In the genomic region with DNA sequence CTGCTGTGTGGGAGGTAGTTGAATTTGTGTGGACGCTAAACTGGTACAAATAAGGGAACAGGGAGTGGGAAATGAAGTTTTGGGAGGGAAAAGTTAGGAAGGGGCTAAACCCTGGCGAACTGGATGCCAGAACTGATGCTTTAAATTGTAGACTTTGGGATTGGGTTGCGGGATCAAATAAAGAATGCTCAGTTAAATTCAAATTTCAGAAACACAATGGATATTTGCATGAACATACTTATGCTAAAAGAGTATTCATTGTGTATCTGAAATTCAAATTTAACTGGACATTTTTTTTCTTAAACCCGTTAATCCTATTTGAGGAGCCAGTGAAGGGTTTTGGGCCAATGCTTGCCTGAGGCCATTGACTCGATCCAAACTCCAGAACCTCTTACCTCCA, we compare ENCODE assay signal across 19 cellular contexts. TPM values are rescaled to one million over a fixed set of nuclear protein-coding genes. Genes with fewer than 3 reads are reported as not detected.
DNase-seq lines count a peak whose midpoint lies in the region; ATAC-seq, FAIRE-seq and TF ChIP-seq lines count a peak whose summit lies in the region.
"Had no signal": no experiment of that assay in that cellular context is flagged by ENCODE, and none has a peak within 500 bp of the region (broad histone marks: within the 10 kb centered on the region; RNA-seq: fewer than 3 reads in every experiment).

No MANE protein-coding gene starts in this region.

- peaks cover 0 to 13% (median 0%) of the 10 kb centered on the region in 11 experiments; a peak in 6 of 22 replicates for H3K9me3 ChIP-seq in BLaER1 treated with 17β-estradiol and CSF1 and Interleukin-3, amounts not matched to agents 10 nM and 100 nM (replicated peaks in 1 of 11)
- H3K9me3 ChIP-seq in H1 (ENCODE audit: insufficient read depth in 2 of 2, low read depth in 1 of 2, low read length in 1 of 2) (no peaks in the 10 kb centered on the region), osteoblast (ENCODE audit: low read depth, low read length) (no peaks in the 10 kb centered on the region), adrenal gland (replicated peaks in 1 of 3) (no peaks in the 10 kb centered on the region)
- H3K9me3 ChIP-seq: uterus had no signal

- H2AFZ ChIP-seq in H1 (ENCODE audit: low read length) (peak overlapping the region; percentile 59; the same call in 1 of the 2 replicates), osteoblast (ENCODE audit: low read length) (peak overlapping the region; percentile 89)

- H4K91ac ChIP-seq in H1 (replicated peaks; ENCODE audit: insufficient read length, low read length), result no peak overlapping the region

- WGBS in H1 (ENCODE audit: extremely low coverage in 1 of 2, insufficient coverage in 1 of 2, insufficient read length in 1 of 2, insufficient replicate concordance in 2 of 2, low coverage in 1 of 2, low lambda C conversion rate in 2 of 2, missing lambda C conversion rate in 1 of 2), 2 experiments, result 57% methylated on average over 5 of the region's 5 CpGs; no CpG with 5 or more reads in 1 of the 2 experiments
- 90 to 92% (median 92%) methylated on average over 5 of the region's 5 CpGs for WGBS in adrenal gland, 4 donors

- TF ChIP-seq POLR2A in H1 (IDR thresholded peaks at IDR 0.05; ENCODE audit: control extremely low read depth in 1 of 2, low read depth in 2 of 2, low read length in 2 of 2), result no peak
- TF ChIP-seq POLR2A in adrenal gland (IDR thresholded peaks at IDR 0.05), result no peak

- H3K18ac ChIP-seq in H1 (ENCODE audit: extremely low read depth, low read length), result no peak overlapping the region

- peaks cover 2 to 5% of the 10 kb centered on the region in 2 donors for H3K4me1 Mint-ChIP-seq in natural killer cell
- H3K4me1 Mint-ChIP-seq: activated CD4-positive, alpha-beta T cell treated with anti-CD3 and anti-CD28 coated beads for 36 hours; activated naive CD8-positive, alpha-beta T cell treated with anti-CD3 and anti-CD28 coated beads for 36 hours had no signal

- no peak for ATAC-seq in natural killer cell
- ATAC-seq: activated CD8-positive, alpha-beta memory T cell treated with anti-CD3 and anti-CD28 coated beads, Interleukin-2, amount 10 ng/mL, durations not matched to agents 7 days and 5 days had no signal

- TF ChIP-seq RAD21 in H1 (IDR thresholded peaks at IDR 0.05 in 1 of 2, conservative IDR thresholded peaks at IDR 0.05 in 1 of 2; ENCODE audit: low read depth in 2 of 2, low read length in 2 of 2), result no peak

- H3K79me2 ChIP-seq in H1 (ENCODE audit: control insufficient read depth in 1 of 2, insufficient read depth in 2 of 2, low read length in 2 of 2), result no peaks in the 10 kb centered on the region
- H3K79me2 ChIP-seq in osteoblast (ENCODE audit: insufficient read depth, low read length), result no peaks in the 10 kb centered on the region

- no peak overlapping the region for H3K27ac ChIP-seq in BLaER1 treated with 17β-estradiol and CSF1 and Interleukin-3, amounts not matched to agents 10 nM and 100 nM
- no peak overlapping the region for H3K27ac ChIP-seq in H1 (ENCODE audit: low read depth, low read length)
- peak overlapping the region; percentile 84 for H3K27ac ChIP-seq in osteoblast (ENCODE audit: low read depth, low read length)
- H3K27ac ChIP-seq in adrenal gland, result no peak overlapping the region
- H3K27ac ChIP-seq: uterus had no signal

- no peaks in the 10 kb centered on the region for H3K27me3 Mint-ChIP-seq in natural killer cell (ENCODE audit: low read depth in 2 of 2)
- H3K27me3 Mint-ChIP-seq: activated naive CD8-positive, alpha-beta T cell treated with anti-CD3 and anti-CD28 coated beads for 36 hours had no signal

- no peak overlapping the region for H2BK5ac ChIP-seq in H1 (ENCODE audit: low read depth, low read length)

- H3K23ac ChIP-seq in H1 (ENCODE audit: insufficient read length), result no peak overlapping the region

- H2BK15ac ChIP-seq in H1 (ENCODE audit: low read length), result no peak overlapping the region

- H3K4me2 ChIP-seq in BLaER1 treated with 17β-estradiol and CSF1 and Interleukin-3, amounts not matched to agents 10 nM and 100 nM, result peak overlapping the region in 9 of 11 experiments; percentile 31 to 69 (median 50); a peak in 15 of 22 replicates
- H3K4me2 ChIP-seq in H1 (ENCODE audit: insufficient read depth in 1 of 2, low read depth in 2 of 2, low read length in 2 of 2), result peak overlapping the region in 1 of 2 experiments; percentile 27; a peak in 2 of 4 replicates
- H3K4me2 ChIP-seq in osteoblast (ENCODE audit: insufficient read depth, low read length), result peak overlapping the region; percentile 84

- no peak overlapping the region for H4K8ac ChIP-seq in H1 (ENCODE audit: extremely low read depth, insufficient read depth, low read length)

- H3K23me2 ChIP-seq in H1 (ENCODE audit: low read depth, low read length), result no peaks in the 10 kb centered on the region

- no peaks in the 10 kb centered on the region for H3K36me3 Mint-ChIP-seq in natural killer cell
- H3K36me3 Mint-ChIP-seq: activated naive CD8-positive, alpha-beta T cell treated with anti-CD3 and anti-CD28 coated beads for 36 hours; mesothelial cell of epicardium had no signal

- intact Hi-C loops in adrenal gland (cut with DNase I) (no loop called here), natural killer cell (cut with micrococcal nuclease) (no loop called here)

- H2BK12ac ChIP-seq in H1 (ENCODE audit: low read depth, low read length), result no peak overlapping the region; the same call in 1 of the 2 replicates

- peaks cover 10 to 46% (median 40%) of the 10 kb centered on the region in 10 experiments for H3K4me1 ChIP-seq in BLaER1 treated with 17β-estradiol and CSF1 and Interleukin-3, amounts not matched to agents 10 nM and 100 nM
- H3K4me1 ChIP-seq in H1 (replicated peaks in 1 of 4; ENCODE audit: control insufficient read depth in 3 of 4, insufficient read depth in 4 of 4, low read length in 3 of 4), result peaks cover 2 to 9% (median 7%) of the 10 kb centered on the region in 4 experiments
- H3K4me1 ChIP-seq in osteoblast (ENCODE audit: insufficient read depth, low read length), result peaks cover 19% of the 10 kb centered on the region
- H3K4me1 ChIP-seq in adrenal gland (replicated peaks in 1 of 2), result no peaks in the 10 kb centered on the region
- H3K4me1 ChIP-seq: uterus had no signal

- H3K9me3 Mint-ChIP-seq in natural killer cell, result no peaks in the 10 kb centered on the region
- H3K9me3 Mint-ChIP-seq: activated naive CD8-positive, alpha-beta T cell treated with anti-CD3 and anti-CD28 coated beads for 36 hours; nephron progenitor cell had no signal

- no peak overlapping the region for H3K4me3 Mint-ChIP-seq in natural killer cell
- H3K4me3 Mint-ChIP-seq: activated CD4-positive, alpha-beta T cell treated with anti-CD3 and anti-CD28 coated beads for 36 hours; activated CD8-positive, alpha-beta memory T cell treated with anti-CD3 and anti-CD28 coated beads, Interleukin-2, amount 10 ng/mL, durations not matched to agents 7 days and 5 days; activated naive CD8-positive, alpha-beta T cell treated with anti-CD3 and anti-CD28 coated beads for 36 hours; dendritic cell treated with granulocyte-macrophage colony-stimulating factor and Interleukin-4, amounts not matched to agents 40 ng/mL and 50 ng/mL, for 4 days; mesothelial cell of epicardium had no signal

- H2BK120ac ChIP-seq in H1 (replicated peaks; ENCODE audit: low read depth, low read length), result no peak overlapping the region

- no peak overlapping the region for H3K4me3 ChIP-seq in BLaER1 treated with 17β-estradiol and CSF1 and Interleukin-3, amounts not matched to agents 10 nM and 100 nM
- peak overlapping the region in 1 of 4 experiments; percentile 11; a peak in 1 of 8 replicates for H3K4me3 ChIP-seq in H1 (ENCODE audit: extremely low read depth in 1 of 4, insufficient read depth in 2 of 4, low read depth in 3 of 4, low read length in 4 of 4)
- H3K4me3 ChIP-seq in osteoblast (ENCODE audit: insufficient read depth, low read length), result peak overlapping the region; percentile 69
- no peak overlapping the region for H3K4me3 ChIP-seq in adrenal gland
- H3K4me3 ChIP-seq: uterus had no signal

- no peaks in the 10 kb centered on the region for H3K27me3 ChIP-seq in BLaER1 treated with 17β-estradiol and CSF1 and Interleukin-3, amounts not matched to agents 10 nM and 100 nM
- no peaks in the 10 kb centered on the region for H3K27me3 ChIP-seq in H1 (replicated peaks in 1 of 4; ENCODE audit: control insufficient read depth in 3 of 4, extremely low read depth in 1 of 4, insufficient read depth in 3 of 4, low read length in 3 of 4)
- no peaks in the 10 kb centered on the region for H3K27me3 ChIP-seq in osteoblast (ENCODE audit: insufficient read depth, low read length)
- H3K27me3 ChIP-seq in adrenal gland, result no peaks in the 10 kb centered on the region
- H3K27me3 ChIP-seq: uterus had no signal

- H4K5ac ChIP-seq in H1 (ENCODE audit: insufficient read length, low read depth, low read length), result no peak overlapping the region

- TF ChIP-seq CTCF in H1 (IDR thresholded peaks at IDR 0.05; ENCODE audit: control extremely low read depth in 1 of 3, insufficient read depth in 1 of 3, low read depth in 1 of 3, low read length in 3 of 3), result no peak
- TF ChIP-seq CTCF in osteoblast (IDR thresholded peaks at IDR 0.05; ENCODE audit: extremely low read depth, low read depth, low read length), result no peak
- TF ChIP-seq CTCF in adrenal gland (IDR thresholded peaks at IDR 0.05), result no peak
- TF ChIP-seq CTCF in natural killer cell (IDR thresholded peaks at IDR 0.05), result no peak

- no peak overlapping the region for H2AK5ac ChIP-seq in H1 (ENCODE audit: low read depth, low read length)

- CTCF ChIA-PET in H1 (lab: Charles Lee; ENCODE audit: partially characterized antibody), result interaction anchor here (0.6 to 2.9 kb wide), 4 partner anchors 15 to 306 kb away, joined by 3 to 11 read pairs (median 8); no protein-coding TSS in a partner anchor

- no peak overlapping the region for H3K56ac ChIP-seq in H1 (replicated peaks; ENCODE audit: insufficient read length, low read depth, low read length)

- peak; percentile 67 for DNase-seq in NCI-H82 (lab: John Stamatoyannopoulos, UW)
- no peak for DNase-seq in H1 (ENCODE audit: low read depth in 1 of 2, low spot score in 2 of 2)
- no peak for DNase-seq in osteoblast (ENCODE audit: insufficient read length, low spot score, missing footprints)
- DNase-seq in epidermal melanocyte (ENCODE audit: insufficient read length, low spot score), result no peak
- DNase-seq in adrenal gland, result no peak
- no peak for DNase-seq in natural killer cell
- no peak for DNase-seq in GM03348 (ENCODE audit: low spot score)
- DNase-seq: activated CD4-positive, alpha-beta T cell treated with anti-CD3 and anti-CD28 coated beads for 36 hours; activated CD8-positive, alpha-beta memory T cell treated with anti-CD3 and anti-CD28 coated beads, Interleukin-2, amount 10 ng/mL, durations not matched to agents 7 days and 5 days; activated naive CD8-positive, alpha-beta T cell treated with anti-CD3 and anti-CD28 coated beads for 36 hours; left cardiac atrium; MM.1S; NCI-H146; uterus had no signal

- no peak overlapping the region for H3K14ac ChIP-seq in H1 (ENCODE audit: insufficient read length)

- no peak overlapping the region for H3K4ac ChIP-seq in H1 (replicated peaks; ENCODE audit: insufficient read length, low read depth, low read length)

- H3K9ac ChIP-seq in BLaER1 treated with 17β-estradiol and CSF1 and Interleukin-3, amounts not matched to agents 10 nM and 100 nM, result no peak overlapping the region
- no peak overlapping the region for H3K9ac ChIP-seq in H1 (replicated peaks in 1 of 4; ENCODE audit: extremely low read depth in 1 of 4, low read depth in 3 of 4, low read length in 3 of 4)

- POLR2A ChIA-PET in H1 (lab: Charles Lee; ENCODE audit: partially characterized antibody), result no interaction called here

- no peak overlapping the region for H3K27ac Mint-ChIP-seq in natural killer cell
- H3K27ac Mint-ChIP-seq: activated CD4-positive, alpha-beta T cell treated with anti-CD3 and anti-CD28 coated beads for 36 hours; activated CD8-positive, alpha-beta memory T cell treated with anti-CD3 and anti-CD28 coated beads, Interleukin-2, amount 10 ng/mL, durations not matched to agents 7 days and 5 days; activated naive CD8-positive, alpha-beta T cell treated with anti-CD3 and anti-CD28 coated beads for 36 hours; dendritic cell treated with granulocyte-macrophage colony-stimulating factor and Interleukin-4, amounts not matched to agents 40 ng/mL and 50 ng/mL, for 4 days; mesothelial cell of epicardium; nephron progenitor cell had no signal

- no peak for FAIRE-seq in H1 (lab: Jason Lieb, UNC)
- FAIRE-seq: TTC549 had no signal

- H3K36me3 ChIP-seq in BLaER1 treated with 17β-estradiol and CSF1 and Interleukin-3, amounts not matched to agents 10 nM and 100 nM, result no peaks in the 10 kb centered on the region
- H3K36me3 ChIP-seq in H1 (ENCODE audit: control insufficient read depth in 2 of 4, insufficient read depth in 4 of 4, low read length in 3 of 4) (no peaks in the 10 kb centered on the region), osteoblast (ENCODE audit: insufficient read depth, low read length) (no peaks in the 10 kb centered on the region), adrenal gland (replicated peaks in 1 of 2) (no peaks in the 10 kb centered on the region)
- H3K36me3 ChIP-seq: uterus had no signal

- no peak overlapping the region for H2BK20ac ChIP-seq in H1 (ENCODE audit: low read length)

- H4K20me1 ChIP-seq in BLaER1 treated with 17β-estradiol and CSF1 and Interleukin-3, amounts not matched to agents 10 nM and 100 nM, result no peaks in the 10 kb centered on the region
- no peaks in the 10 kb centered on the region for H4K20me1 ChIP-seq in H1 (replicated peaks in 1 of 2; ENCODE audit: control insufficient read depth in 1 of 2, insufficient read depth in 2 of 2, low read length in 2 of 2)
- no peaks in the 10 kb centered on the region for H4K20me1 ChIP-seq in osteoblast (ENCODE audit: insufficient read depth, low read length)

- H3K79me1 ChIP-seq in H1 (ENCODE audit: low read depth, low read length), result no peaks in the 10 kb centered on the region

- TF ChIP-seq EP300 in H1 (IDR thresholded peaks at IDR 0.05; ENCODE audit: borderline replicate concordance in 1 of 2, low read depth in 2 of 2, low read length in 2 of 2), result no peak

RNA-seq across cellular contexts. Expression of gene YWHAQ, which starts 44.1 kb away (rescaled TPM):
- total RNA-seq in H1 (2021; fragmentation: NEBNext Ultra II Directional; extraction: Animal tissue kit (Norgen Biotek cat#: 25700)), result 468 and 480 TPM in 2 replicates
- polyA plus RNA-seq in H1 (2011; rRNA removed) (225 and 244 TPM in 2 replicates), adrenal gland (100 to 1,000 TPM in 1 of 3 donors, 10 to 100 TPM in 2; 74.1 to 477 (median 87.7) TPM)
- polyA plus RNA-seq in H1 (2011; cell fraction: cytosol; rRNA removed), result 275 TPM
- 165 TPM for polyA plus RNA-seq in H1 (2011; cell fraction: nucleus; rRNA removed)
- 328 to 469 TPM (median 389 TPM) in 4 replicates for polyA plus RNA-seq in H1 (2012, experiment 1 of 2)
- polyA plus RNA-seq in H1 (2012, experiment 2 of 2), result 58.5 TPM
- 349 TPM for polyA plus RNA-seq in H1 (2013, experiment 1 of 2)
- 354 TPM for polyA plus RNA-seq in H1 (2013, experiment 2 of 2)
- polyA minus RNA-seq in H1 (2011; rRNA and poly(A)+ RNA removed), result 274 and 502 TPM in 2 replicates
- polyA minus RNA-seq in H1 (2011; cell fraction: cytosol; rRNA and poly(A)+ RNA removed), result 210 TPM
- 102 TPM for polyA minus RNA-seq in H1 (2011; cell fraction: nucleus; rRNA and poly(A)+ RNA removed)
- total RNA-seq in osteoblast (242 and 285 TPM in 2 replicates), adrenal gland (100 to 1,000 TPM; 157 to 296 (median 241) TPM), natural killer cell (100 to 1,000 TPM; 227 to 240 (median 238) TPM)
